In genomic region chr1:116417678-116418077, GRCh38 we compare ENCODE assay signal across 8 cellular contexts. TPM values are rescaled to one million over a fixed set of nuclear protein-coding genes. Genes with fewer than 3 reads are reported as not detected.
DNase-seq lines count a peak whose midpoint lies in the region; ATAC-seq and TF ChIP-seq lines count a peak whose summit lies in the region.

No MANE protein-coding gene starts in this region.

- H3K9me3 ChIP-seq in iPS-18a (ENCODE audit: control insufficient read depth, low read depth, low read length) (no peaks in the 10 kb centered on the region), smooth muscle cell (replicated peaks; ENCODE audit: low read depth) (no peaks in the 10 kb centered on the region)

- H3K4me3 Mint-ChIP-seq in activated T-helper 17 cell treated with anti-CD3 and anti-CD28 coated beads, Interleukin-2, amount 50 U/mL, for 72 hours, result peak overlapping the region; percentile 92

- no peaks in the 10 kb centered on the region for H3K9me3 Mint-ChIP-seq in activated T-helper 17 cell treated with anti-CD3 and anti-CD28 coated beads, Interleukin-2, amount 50 U/mL, for 72 hours

- H3K4me2 ChIP-seq in smooth muscle cell, result peak overlapping the region; percentile 82

- H3K4me1 Mint-ChIP-seq in activated T-helper 17 cell treated with anti-CD3 and anti-CD28 coated beads, Interleukin-2, amount 50 U/mL, for 72 hours, result peaks cover 8% of the 10 kb centered on the region

- DNase-seq in HFF-Myc (ENCODE audit: extremely low read depth, low read depth), result no peak
- DNase-seq in smooth muscle cell (lab: John Stamatoyannopoulos, UW; ENCODE audit: unreplicated experiment), result no peak
- no peak for DNase-seq in stimulated activated CD4-positive, alpha-beta T cell treated with anti-CD3 and anti-CD28 coated beads, Interleukin-2, amount 100 ng/mL, for 48 hours
- no peak for DNase-seq in H4 (ENCODE audit: low spot score)
- no peak for DNase-seq in activated effector memory CD4-positive, alpha-beta T cell treated with Interleukin-2 at 50 U/mL for 16 hours

- H3K27me3 Mint-ChIP-seq in activated T-helper 17 cell treated with anti-CD3 and anti-CD28 coated beads, Interleukin-2, amount 50 U/mL, for 72 hours, result no peaks in the 10 kb centered on the region

- H3K36me3 Mint-ChIP-seq in activated T-helper 17 cell treated with anti-CD3 and anti-CD28 coated beads, Interleukin-2, amount 50 U/mL, for 72 hours (ENCODE audit: low read depth), result peaks cover 5% of the 10 kb centered on the region

- H3K79me2 ChIP-seq in smooth muscle cell (ENCODE audit: low read depth), result no peaks in the 10 kb centered on the region

- TF ChIP-seq CTCF in HFF-Myc (IDR thresholded peaks at IDR 0.05; ENCODE audit: low read depth, low read length, missing control alignments) (no peak), smooth muscle cell (IDR thresholded peaks at IDR 0.05; ENCODE audit: borderline replicate concordance, insufficient read depth, poor library complexity, severe bottlenecking) (no peak)

- peak overlapping the region; percentile 84 for H3K4me3 ChIP-seq in HFF-Myc (replicated peaks; ENCODE audit: low read depth, low read length)
- H3K4me3 ChIP-seq in iPS-18a (ENCODE audit: low read length), result peak overlapping the region; percentile 94
- peak overlapping the region; percentile 55 for H3K4me3 ChIP-seq in smooth muscle cell

- H3K27ac Mint-ChIP-seq in activated T-helper 17 cell treated with anti-CD3 and anti-CD28 coated beads, Interleukin-2, amount 50 U/mL, for 72 hours, result peak overlapping the region; percentile 93

- no peaks in the 10 kb centered on the region for H3K27me3 ChIP-seq in iPS-18a (ENCODE audit: control insufficient read depth, insufficient read depth, low read length)
- no peaks in the 10 kb centered on the region for H3K27me3 ChIP-seq in smooth muscle cell (ENCODE audit: low read depth)

- WGBS in smooth muscle cell (ENCODE audit: low lambda C conversion rate), result 84% methylated on average over 6 of the region's 6 CpGs

- H3K9ac ChIP-seq in iPS-18a (ENCODE audit: low read length), result peak overlapping the region; percentile 97
- H3K9ac ChIP-seq in smooth muscle cell (ENCODE audit: low read depth), result peak overlapping the region; percentile 70

- H3K36me3 ChIP-seq in iPS-18a (ENCODE audit: control insufficient read depth, low read depth, low read length), result no peaks in the 10 kb centered on the region
- H3K36me3 ChIP-seq in smooth muscle cell (ENCODE audit: low read depth), result no peaks in the 10 kb centered on the region

- ATAC-seq in activated T-helper 17 cell treated with anti-CD3 and anti-CD28 coated beads, Interleukin-2, amount 50 U/mL, for 72 hours (replicated peaks), result no peak
- no peak for ATAC-seq in HG03442 (IDR thresholded peaks at IDR 0.05; ENCODE audit: unreplicated experiment)

- H3K27ac ChIP-seq in iPS-18a (ENCODE audit: low read length), result no peak overlapping the region
- H3K27ac ChIP-seq in smooth muscle cell (ENCODE audit: low read depth), result no peak overlapping the region

- H3F3A ChIP-seq in smooth muscle cell (ENCODE audit: low read depth), result no peaks in the 10 kb centered on the region

- no peaks in the 10 kb centered on the region for H4K20me1 ChIP-seq in smooth muscle cell (ENCODE audit: low read depth)

- H3K4me1 ChIP-seq in iPS-18a (ENCODE audit: control insufficient read depth, low read depth, low read length) (peaks cover 10% of the 10 kb centered on the region), smooth muscle cell (ENCODE audit: low read depth) (peaks cover 24% of the 10 kb centered on the region)

- peak overlapping the region; percentile 93 for H2AFZ ChIP-seq in smooth muscle cell (ENCODE audit: low read depth)

RNA-seq across cellular contexts. Expression of gene ATP1A1, which starts 44.6 kb away (rescaled TPM):
- total RNA-seq in activated T-helper 17 cell treated with anti-CD3 and anti-CD28 coated beads, Interleukin-2, amount 50 U/mL, for 72 hours, result 100 to 1,000 TPM; 206 to 244 TPM
- total RNA-seq in smooth muscle cell, result 93.0 and 104 TPM in 2 replicates
- polyA plus RNA-seq in smooth muscle cell, result 75.7 and 96.1 TPM in 2 replicates
- total RNA-seq in H4 (2014; rRNA removed; shearing (Covaris generic)), result 17.7 and 30.8 TPM in 2 replicates
